In genomic region chr4:5050520-5050955, GRCh38 we compare ENCODE assay signal across 8 cellular contexts. TPM values are rescaled to one million over a fixed set of nuclear protein-coding genes. Genes with fewer than 3 reads are reported as not detected.
A peak's percentile ranks its signal among the peaks of the same experiment; 100 is the strongest.
DNase-seq lines count a peak whose midpoint lies in the region; ATAC-seq, FAIRE-seq and TF ChIP-seq lines count a peak whose summit lies in the region.

No MANE protein-coding gene starts in this region.

- TF ChIP-seq RAD21 in H1 (IDR thresholded peaks at IDR 0.05 in 1 of 2, conservative IDR thresholded peaks at IDR 0.05 in 1 of 2; ENCODE audit: low read depth in 2 of 2, low read length in 2 of 2), result peak; percentile 95 to 97

- no peak overlapping the region for H3K4ac ChIP-seq in H1 (replicated peaks; ENCODE audit: insufficient read length, low read depth, low read length)

- H3K79me1 ChIP-seq in H1 (ENCODE audit: low read depth, low read length), result no peaks in the 10 kb centered on the region

- peaks cover 13% of the 10 kb centered on the region; the same call in 1 of the 2 replicates for H3K23me2 ChIP-seq in H1 (ENCODE audit: low read depth, low read length)

- peak overlapping the region; percentile 80 for H2AFZ ChIP-seq in H1 (ENCODE audit: low read length)

- H2BK120ac ChIP-seq in H1 (replicated peaks; ENCODE audit: low read depth, low read length), result no peak overlapping the region

- peak; percentile 71 for FAIRE-seq in H1 (lab: Jason Lieb, UNC)

- no peak overlapping the region for H3K56ac ChIP-seq in H1 (replicated peaks; ENCODE audit: insufficient read length, low read depth, low read length)

- 7% methylated on average over 25 of the region's 25 CpGs; no CpG with 5 or more reads in 1 of the 2 experiments for WGBS in H1 (ENCODE audit: extremely low coverage in 1 of 2, insufficient coverage in 1 of 2, insufficient read length in 1 of 2, insufficient replicate concordance in 2 of 2, low coverage in 1 of 2, low lambda C conversion rate in 2 of 2, missing lambda C conversion rate in 1 of 2), 2 experiments

- no peak overlapping the region for H3K27ac ChIP-seq in H1 (ENCODE audit: low read depth, low read length)
- no peak overlapping the region for H3K27ac ChIP-seq in lower lobe of right lung

- no peak overlapping the region for H2BK20ac ChIP-seq in H1 (ENCODE audit: low read length)

- peak overlapping the region; percentile 78; the same call in 1 of the 2 replicates for H3K18ac ChIP-seq in H1 (ENCODE audit: extremely low read depth, low read length)

- H4K91ac ChIP-seq in H1 (replicated peaks; ENCODE audit: insufficient read length, low read length), result peak overlapping the region; percentile 10

- H3K79me2 ChIP-seq in H1 (ENCODE audit: control insufficient read depth in 1 of 2, insufficient read depth in 2 of 2, low read length in 2 of 2), result no peaks in the 10 kb centered on the region

- POLR2A ChIA-PET in H1 (lab: Charles Lee; ENCODE audit: partially characterized antibody), result no interaction called here

- no peak overlapping the region for H4K5ac ChIP-seq in H1 (ENCODE audit: insufficient read length, low read depth, low read length)

- DNase-seq in stimulated activated CD4-positive, alpha-beta T cell treated with anti-CD3 and anti-CD28 coated beads, Interleukin-12 subunit alpha, Interleukin-12 subunit beta, amount 100 ng/mL, for 48 hours (ENCODE audit: low read depth in 2 of 3, low spot score in 1 of 3), result peak in 2 of 3 donors; percentile 8 to 14
- DNase-seq in stimulated activated CD4-positive, alpha-beta T cell treated with anti-CD3 and anti-CD28 coated beads, Interleukin-4, amount 100 ng/mL, for 24 hours, result no peak
- peak; percentile 75 to 84 for DNase-seq in Kasumi-1 (lab: John Stamatoyannopoulos, UW)
- peak; percentile 55 for DNase-seq in SW480 (ENCODE audit: low spot score)
- DNase-seq in H1 (ENCODE audit: low read depth in 1 of 2, low spot score in 2 of 2), result peak; percentile 53 to 82
- DNase-seq in lower lobe of right lung, result peak; percentile 73
- peak; percentile 50 for DNase-seq in stimulated activated naive CD8-positive, alpha-beta T cell treated with anti-CD3 and anti-CD28 coated beads, Interleukin-15, Interleukin-2, amounts not matched to agents 100 U/mL and 50 U/mL, for 24 hours

- H3K4me1 ChIP-seq in H1 (replicated peaks in 1 of 4; ENCODE audit: control insufficient read depth in 3 of 4, insufficient read depth in 4 of 4, low read length in 3 of 4) (peaks cover 0 to 7% (median 5%) of the 10 kb centered on the region in 4 experiments; a peak in 5 of 7 replicates), lower lobe of right lung (peaks cover 21% of the 10 kb centered on the region)

- no peak overlapping the region; the same call in 1 of the 2 replicates for H4K8ac ChIP-seq in H1 (ENCODE audit: extremely low read depth, insufficient read depth, low read length)

- H2AK5ac ChIP-seq in H1 (ENCODE audit: low read depth, low read length), result no peak overlapping the region

- peak overlapping the region; percentile 62 to 97 for H3K4me2 ChIP-seq in H1 (ENCODE audit: insufficient read depth in 1 of 2, low read depth in 2 of 2, low read length in 2 of 2)

- no peak overlapping the region for H2BK12ac ChIP-seq in H1 (ENCODE audit: low read depth, low read length)

- TF ChIP-seq CTCF in H1 (IDR thresholded peaks at IDR 0.05; ENCODE audit: control extremely low read depth in 1 of 3, insufficient read depth in 1 of 3, low read depth in 1 of 3, low read length in 3 of 3) (peak; percentile 78 to 90 (median 85)), lower lobe of right lung (IDR thresholded peaks at IDR 0.05) (peak; percentile 63)

- H2BK5ac ChIP-seq in H1 (ENCODE audit: low read depth, low read length), result no peak overlapping the region

- no peak overlapping the region for H3K9ac ChIP-seq in H1 (replicated peaks in 1 of 4; ENCODE audit: extremely low read depth in 1 of 4, low read depth in 3 of 4, low read length in 3 of 4)

- ATAC-seq in lower lobe of right lung, result peak; percentile 85 to 89
- ATAC-seq in stimulated activated naive CD8-positive, alpha-beta T cell treated with anti-CD3 and anti-CD28 coated beads, Interleukin-15, Interleukin-2, amounts not matched to agents 100 U/mL and 50 U/mL, for 24 hours, result peak; percentile 75
- ATAC-seq in GM21515 (IDR thresholded peaks at IDR 0.05; ENCODE audit: unreplicated experiment), result no peak

- TF ChIP-seq POLR2A in H1 (IDR thresholded peaks at IDR 0.05; ENCODE audit: control extremely low read depth in 1 of 2, low read depth in 2 of 2, low read length in 2 of 2), result no peak

- H3K36me3 ChIP-seq in H1 (ENCODE audit: control insufficient read depth in 2 of 4, insufficient read depth in 4 of 4, low read length in 3 of 4), result no peaks in the 10 kb centered on the region
- no peaks in the 10 kb centered on the region for H3K36me3 ChIP-seq in lower lobe of right lung

- H4K20me1 ChIP-seq in H1 (replicated peaks in 1 of 2; ENCODE audit: control insufficient read depth in 1 of 2, insufficient read depth in 2 of 2, low read length in 2 of 2), result peaks cover 3 to 4% of the 10 kb centered on the region in 2 experiments

- TF ChIP-seq EP300 in H1 (IDR thresholded peaks at IDR 0.05; ENCODE audit: borderline replicate concordance in 1 of 2, low read depth in 2 of 2, low read length in 2 of 2), result no peak

- H3K23ac ChIP-seq in H1 (ENCODE audit: insufficient read length), result no peak overlapping the region

- no peak overlapping the region for H3K14ac ChIP-seq in H1 (ENCODE audit: insufficient read length)

- peak overlapping the region; percentile 29 to 70 (median 58) for H3K4me3 ChIP-seq in H1 (ENCODE audit: extremely low read depth in 1 of 4, insufficient read depth in 2 of 4, low read depth in 3 of 4, low read length in 4 of 4)
- H3K4me3 ChIP-seq in lower lobe of right lung, result peak overlapping the region; percentile 62

- CTCF ChIA-PET in H1 (lab: Charles Lee; ENCODE audit: partially characterized antibody), result interaction anchor here (0.6 to 3.3 kb wide), 23 partner anchors 7 to 659 kb away, joined by 3 to 16 read pairs (median 3); no protein-coding TSS in a partner anchor

- intact Hi-C loops in lower lobe of right lung (cut with DNase I), result no loop called here

- no peak overlapping the region for H2BK15ac ChIP-seq in H1 (ENCODE audit: low read length)

- peaks cover 15 to 35% (median 24%) of the 10 kb centered on the region in 4 experiments for H3K27me3 ChIP-seq in H1 (replicated peaks in 1 of 4; ENCODE audit: control insufficient read depth in 3 of 4, extremely low read depth in 1 of 4, insufficient read depth in 3 of 4, low read length in 3 of 4)
- peaks cover 27% of the 10 kb centered on the region for H3K27me3 ChIP-seq in lower lobe of right lung (ENCODE audit: low read depth)

- H3K9me3 ChIP-seq in H1 (ENCODE audit: insufficient read depth in 2 of 2, low read depth in 1 of 2, low read length in 1 of 2) (no peaks in the 10 kb centered on the region), lower lobe of right lung (no peaks in the 10 kb centered on the region)

TF ChIP-seq in H1, 55 proteins besides CTCF, POLR2A, EP300 and RAD21:
- TF ChIP-seq MAX (IDR thresholded peaks at IDR 0.05) (no peak; the same call in 1 of the 2 replicates), SIN3A (conservative IDR thresholded peaks at IDR 0.05 in 1 of 2, IDR thresholded peaks at IDR 0.05 in 1 of 2; ENCODE audit: low read depth in 1 of 2, low read length in 2 of 2) (peak in 1 of 2 experiments; percentile 2; a peak in 1 of 4 replicates)

RNA-seq across cellular contexts. Expression of gene STK32B, which starts 0.7 kb away (rescaled TPM):
- total RNA-seq in H1 (2021; fragmentation: NEBNext Ultra II Directional; extraction: Animal tissue kit (Norgen Biotek cat#: 25700)), result 2.5 and 2.6 TPM in 2 replicates
- 1.7 and 2.3 TPM in 2 replicates for polyA plus RNA-seq in H1 (2011; rRNA removed)
- polyA plus RNA-seq in H1 (2011; cell fraction: cytosol; rRNA removed), result 1.9 TPM
- polyA plus RNA-seq in H1 (2011; cell fraction: nucleus; rRNA removed), result 2.7 TPM
- polyA plus RNA-seq in H1 (2012, experiment 1 of 2), result 1.8 to 3.3 TPM (median 2.5 TPM) in 4 replicates
- polyA plus RNA-seq in H1 (2012, experiment 2 of 2), result 2.0 TPM
- 1.3 TPM for polyA plus RNA-seq in H1 (2013, experiment 1 of 2)
- polyA plus RNA-seq in H1 (2013, experiment 2 of 2), result 1.2 TPM
- polyA minus RNA-seq in H1 (2011; rRNA and poly(A)+ RNA removed), result 3.7 and 4.7 TPM in 2 replicates
- polyA minus RNA-seq in H1 (2011; cell fraction: cytosol; rRNA and poly(A)+ RNA removed), result 1.4 TPM
- polyA minus RNA-seq in H1 (2011; cell fraction: nucleus; rRNA and poly(A)+ RNA removed), result 4.0 TPM
- 1.3 TPM for total RNA-seq in lower lobe of right lung

RNA-seq across cellular contexts. Expression of gene CYTL1, which starts 31.3 kb away (rescaled TPM):
- 8.1 and 9.8 TPM in 2 replicates for total RNA-seq in H1 (2021; fragmentation: NEBNext Ultra II Directional; extraction: Animal tissue kit (Norgen Biotek cat#: 25700))
- polyA plus RNA-seq in H1 (2011; rRNA removed), result 8.0 and 8.6 TPM in 2 replicates
- polyA plus RNA-seq in H1 (2011; cell fraction: cytosol; rRNA removed), result 8.3 TPM
- 5.9 TPM for polyA plus RNA-seq in H1 (2011; cell fraction: nucleus; rRNA removed)
- 4.8 to 7.0 TPM (median 5.5 TPM) in 4 replicates for polyA plus RNA-seq in H1 (2012, experiment 1 of 2)
- 5.9 TPM for polyA plus RNA-seq in H1 (2012, experiment 2 of 2)
- 17.4 TPM for polyA plus RNA-seq in H1 (2013, experiment 1 of 2)
- polyA plus RNA-seq in H1 (2013, experiment 2 of 2), result 21.8 TPM
- 2.1 and 4.4 TPM in 2 replicates for polyA minus RNA-seq in H1 (2011; rRNA and poly(A)+ RNA removed)
- 3.5 TPM for polyA minus RNA-seq in H1 (2011; cell fraction: cytosol; rRNA and poly(A)+ RNA removed)
- polyA minus RNA-seq in H1 (2011; cell fraction: nucleus; rRNA and poly(A)+ RNA removed), result 0.90 TPM
- total RNA-seq in lower lobe of right lung, result 1.4 TPM
